In genomic region chr22:41620646-41621098, GRCh38 we compare ENCODE assay signal across 8 cellular contexts. TPM values are rescaled to one million over a fixed set of nuclear protein-coding genes. Genes with fewer than 3 reads are reported as not detected.
DNase-seq lines count a peak whose midpoint lies in the region; ATAC-seq, FAIRE-seq and TF ChIP-seq lines count a peak whose summit lies in the region.
"Had no signal": no experiment of that assay in that cellular context is flagged by ENCODE, and none has a peak within 500 bp of the region (broad histone marks: within the 10 kb centered on the region; RNA-seq: fewer than 3 reads in every experiment).

TSS of gene DESI1 (minus strand) at chr22:41621043. CDS start at chr22:41620839, 204 bp downstream.

- peaks cover 20% of the 10 kb centered on the region for H3K36me3 ChIP-seq in brain microvascular endothelial cell (replicated peaks)

- no peaks in the 10 kb centered on the region for H3K9me3 Mint-ChIP-seq in stimulated activated naive CD8-positive, alpha-beta T cell treated with anti-CD3 and anti-CD28 coated beads, Interleukin-15, amount 100 ng/mL, for 72 hours

- TF ChIP-seq CTCF in LNCaP clone FGC (IDR thresholded peaks at IDR 0.05; ENCODE audit: control insufficient read depth, extremely low read depth, insufficient read depth) = no peak
- no peak for TF ChIP-seq CTCF in brain microvascular endothelial cell (IDR thresholded peaks at IDR 0.05; ENCODE audit: low read depth, low read length, missing control alignments)

- no peaks in the 10 kb centered on the region for H3K27me3 Mint-ChIP-seq in stimulated activated naive CD8-positive, alpha-beta T cell treated with anti-CD3 and anti-CD28 coated beads, Interleukin-15, amount 100 ng/mL, for 72 hours

- peak; percentile 7 for ATAC-seq in GM21737 (IDR thresholded peaks at IDR 0.05; ENCODE audit: unreplicated experiment)
- peak; percentile 88 for ATAC-seq in stimulated activated naive CD8-positive, alpha-beta T cell treated with anti-CD3 and anti-CD28 coated beads, Interleukin-15, amount 100 ng/mL, for 72 hours

- H3K4me3 Mint-ChIP-seq in stimulated activated naive CD8-positive, alpha-beta T cell treated with anti-CD3 and anti-CD28 coated beads, Interleukin-15, amount 100 ng/mL, for 72 hours = peak within 1 kb of the TSS; percentile 92 to 95

- in situ Hi-C loops in brain microvascular endothelial cell (cut with HindIII; ENCODE audit: low pct_ligation_motif_present, low sequenced_read_pairs) = no loop called here

- DNase-seq in GM12891 (ENCODE audit: insufficient read length, low spot score) = peak; percentile 32
- DNase-seq in LNCaP clone FGC (ENCODE audit: low read depth) = no peak
- no peak for DNase-seq in brain microvascular endothelial cell
- DNase-seq in stimulated activated naive CD8-positive, alpha-beta T cell treated with anti-CD3 and anti-CD28 coated beads, Interleukin-15, amount 100 ng/mL, for 72 hours = no peak
- no peak for DNase-seq in DMS114 treated with DMSO at 0.1 percent for 48 hours (lab: John Stamatoyannopoulos, UW; ENCODE audit: unreplicated experiment)

- peak within 1 kb of the TSS; percentile 98 to 99 for H3K27ac Mint-ChIP-seq in stimulated activated naive CD8-positive, alpha-beta T cell treated with anti-CD3 and anti-CD28 coated beads, Interleukin-15, amount 100 ng/mL, for 72 hours

- H3K4me3 ChIP-seq in LNCaP clone FGC (ENCODE audit: low read depth, low read length) = peak within 1 kb of the TSS; percentile 71
- peak within 1 kb of the TSS; percentile 98 for H3K4me3 ChIP-seq in brain microvascular endothelial cell (ENCODE audit: low read depth, low read length)

- no peak for FAIRE-seq in GM12891 (lab: Jason Lieb, UNC)
- FAIRE-seq: islet of Langerhans had no signal

- peaks cover 55% of the 10 kb centered on the region for H3K4me1 Mint-ChIP-seq in stimulated activated naive CD8-positive, alpha-beta T cell treated with anti-CD3 and anti-CD28 coated beads, Interleukin-15, amount 100 ng/mL, for 72 hours

- H3K27me3 ChIP-seq in brain microvascular endothelial cell (replicated peaks) (no peaks in the 10 kb centered on the region), layer of hippocampus (ENCODE audit: control insufficient read depth, insufficient read depth, low read length) (no peaks in the 10 kb centered on the region)

- H3K27ac ChIP-seq in brain microvascular endothelial cell (peak within 1 kb of the TSS; percentile 92), layer of hippocampus (ENCODE audit: low read depth, low read length) (peak within 1 kb of the TSS; percentile 93)

- peak; percentile 86 for TF ChIP-seq POLR2A in GM12891 (IDR thresholded peaks at IDR 0.05; ENCODE audit: low read depth, low read length)

TF ChIP-seq in GM12891, 5 proteins besides CTCF, POLR2A, EP300 and RAD21:
- TF ChIP-seq POLR2AphosphoS5 (IDR thresholded peaks at IDR 0.05; ENCODE audit: low read depth, low read length) (peak; percentile 93), TAF1 (IDR thresholded peaks at IDR 0.05; ENCODE audit: low read depth, low read length) (peak; percentile 89), POU2F2 (IDR thresholded peaks at IDR 0.05; ENCODE audit: low read depth, low read length) (no peak), PAX5 (IDR thresholded peaks at IDR 0.05; ENCODE audit: insufficient read depth, low read length, severe bottlenecking) (no peak)

RNA-seq across cellular contexts. Expression of gene DESI1, which starts in this region (rescaled TPM):
- polyA plus RNA-seq in GM12891 (2012; ENCODE audit: low read depth, missing spikeins) = 27.3 TPM
